ENCODE assay signal across 29 cellular contexts in the genomic region with DNA sequence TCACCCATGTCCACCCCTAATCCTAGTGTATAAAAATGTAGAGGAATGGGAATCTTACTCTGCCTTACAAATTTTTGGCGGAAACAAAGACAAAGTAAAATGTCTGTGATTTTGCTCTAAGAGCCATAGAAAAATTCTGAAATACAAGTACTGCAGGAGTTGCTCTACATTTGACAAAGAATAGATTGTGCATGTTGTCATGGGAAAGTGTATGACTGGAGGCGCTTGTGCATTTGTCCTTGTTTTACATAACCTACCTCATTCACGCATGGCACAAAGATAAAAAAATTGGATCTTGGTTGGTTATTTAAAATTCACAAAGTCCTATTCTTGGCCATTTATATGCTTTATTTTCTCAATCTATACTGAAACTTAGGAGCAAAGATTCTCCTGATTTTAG. TPM values are rescaled to one million over a fixed set of nuclear protein-coding genes. Genes with fewer than 3 reads are reported as not detected.
"Had no signal": no experiment of that assay in that cellular context is flagged by ENCODE, and none has a peak within 500 bp of the region (broad histone marks: within the 10 kb centered on the region; RNA-seq: fewer than 3 reads in every experiment).

No MANE protein-coding gene starts in this region.

- H3K27ac ChIP-seq: colonic mucosa, epithelial cell of prostate, esophagus squamous epithelium, gastroesophageal sphincter, heart right ventricle, left lung, lower lobe of right lung had no signal

- H3K36me3 ChIP-seq: colonic mucosa, esophagus squamous epithelium, gastroesophageal sphincter, heart right ventricle, left lung, lower lobe of right lung had no signal

- H3K4me3 ChIP-seq: colonic mucosa, esophagus squamous epithelium, gastroesophageal sphincter, heart right ventricle, left lung, lower lobe of right lung had no signal

- H3K9me3 ChIP-seq: colonic mucosa, esophagus squamous epithelium, gastroesophageal sphincter, heart right ventricle, left lung, lower lobe of right lung had no signal

- H3K4me1 ChIP-seq: colonic mucosa, esophagus squamous epithelium, gastroesophageal sphincter, heart right ventricle, left lung, lower lobe of right lung had no signal

- DNase-seq: colonic mucosa; cortex of kidney; effector CD8-positive, alpha-beta T cell; effector memory CD8-positive, alpha-beta T cell; endodermal cell; erythroblast; esophagus squamous epithelium; foreskin fibroblast; glutamatergic neuron; heart right ventricle; hippocampal formation; left cardiac atrium; left lung; left ventricle myocardium superior; lower lobe of right lung; mesendoderm; midbrain had no signal

- H3K27me3 ChIP-seq: colonic mucosa, esophagus squamous epithelium, gastroesophageal sphincter, heart right ventricle, left lung had no signal

RNA-seq across cellular contexts. Expression of gene TUSC7, which starts 2.0 kb away (rescaled TPM):
- total RNA-seq: chondrocyte, colonic mucosa, dermis microvascular lymphatic vessel endothelial cell, endodermal cell, esophagus mucosa, esophagus squamous epithelium, frontal cortex, gastroesophageal sphincter, glomerular endothelial cell, heart right ventricle, kidney epithelial cell, left cardiac atrium, left lung, left ventricle myocardium superior, lower leg skin, lower lobe of right lung, lung microvascular endothelial cell, mononuclear cell, mucosa of gallbladder had no signal
